11 cellular contexts compared by ENCODE assay signal in the genomic region with DNA sequence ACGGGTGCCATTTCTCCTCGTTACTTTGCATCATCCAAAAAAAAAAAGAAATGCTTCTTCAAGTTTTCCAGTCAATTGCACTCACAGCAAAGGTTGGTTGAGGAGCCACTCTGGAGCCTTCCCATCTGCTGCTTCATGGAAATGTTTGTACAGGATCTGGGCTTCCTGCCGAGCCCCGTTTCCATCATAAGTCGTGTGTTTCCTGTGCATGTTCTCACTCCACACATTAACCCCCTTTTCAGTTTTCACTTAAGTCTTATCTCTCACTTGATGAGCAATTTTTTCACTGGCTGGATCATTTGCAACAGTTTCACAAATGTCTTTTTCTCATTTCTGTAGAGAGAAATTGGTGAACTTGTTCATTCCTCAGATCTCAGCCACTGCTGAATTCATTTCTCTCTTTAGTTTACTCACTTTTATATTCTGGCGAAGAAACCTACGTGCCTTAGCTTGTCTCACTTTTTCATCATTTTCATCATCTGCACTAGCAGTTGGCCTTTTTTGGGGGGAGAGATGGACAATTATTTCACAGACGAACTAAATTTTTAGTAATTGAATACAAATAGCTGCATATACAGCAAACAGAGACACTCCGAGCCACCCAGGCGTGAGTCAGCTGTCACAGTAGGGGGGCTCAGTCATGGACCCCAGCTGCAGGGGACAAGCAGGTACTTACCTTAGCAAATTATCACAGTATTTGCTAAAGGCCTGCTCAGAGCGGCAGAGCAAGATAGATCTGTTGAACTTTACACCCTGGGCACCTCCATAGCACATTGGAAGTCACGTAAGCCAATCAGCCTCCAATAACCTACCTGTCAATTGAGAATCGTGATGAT.
DNase-seq lines count a peak whose midpoint lies in the region; ATAC-seq and TF ChIP-seq lines count a peak whose summit lies in the region.
"Had no signal": no experiment of that assay in that cellular context is flagged by ENCODE, and none has a peak within 500 bp of the region (broad histone marks: within the 10 kb centered on the region; RNA-seq: fewer than 3 reads in every experiment).

No MANE protein-coding gene starts in this region.

- no peaks in the 10 kb centered on the region for H3K27me3 Mint-ChIP-seq in activated CD8-positive, alpha-beta T cell treated with anti-CD3 and anti-CD28 coated beads, Interleukin-2, amount 10 ng/mL, durations not matched to agents 7 days and 5 days (ENCODE audit: low read depth)

- no peak for ATAC-seq in activated CD8-positive, alpha-beta T cell treated with anti-CD3 and anti-CD28 coated beads, Interleukin-2, amount 10 ng/mL, durations not matched to agents 7 days and 5 days
- peak; percentile 69 for ATAC-seq in left ventricle myocardium superior
- no peak for ATAC-seq in HG03442 (IDR thresholded peaks at IDR 0.05; ENCODE audit: unreplicated experiment)
- ATAC-seq in GM18505 (IDR thresholded peaks at IDR 0.05; ENCODE audit: unreplicated experiment): no peak
- ATAC-seq in GM18873 (IDR thresholded peaks at IDR 0.05; ENCODE audit: low FRiP score, unreplicated experiment): no peak
- ATAC-seq: SK-N-SH treated with all-trans-retinoic acid at 6 μM for 48 hours had no signal

- no peak for TF ChIP-seq CTCF in AG09309 (IDR thresholded peaks at IDR 0.05; ENCODE audit: control insufficient read depth, insufficient read depth, low read depth, low read length, missing control alignments)

- POLR2A ChIA-PET in activated CD8-positive, alpha-beta T cell treated with anti-CD3 and anti-CD28 coated beads, Interleukin-2, amount 10 ng/mL, durations not matched to agents 7 days and 5 days (lab: Charles Lee): no interaction called here

- no peaks in the 10 kb centered on the region for H3K9me3 Mint-ChIP-seq in activated CD8-positive, alpha-beta T cell treated with anti-CD3 and anti-CD28 coated beads, Interleukin-2, amount 10 ng/mL, durations not matched to agents 7 days and 5 days (ENCODE audit: insufficient read depth)
- H3K9me3 Mint-ChIP-seq: CD8-positive, alpha-beta memory T cell had no signal

- H3K4me3 Mint-ChIP-seq in activated CD8-positive, alpha-beta T cell treated with anti-CD3 and anti-CD28 coated beads, Interleukin-2, amount 10 ng/mL, durations not matched to agents 7 days and 5 days: no peak overlapping the region

- TF ChIP-seq POLR2A in GM18505 (IDR thresholded peaks at IDR 0.05; ENCODE audit: borderline replicate concordance, extremely low read depth, insufficient read depth, insufficient read length): no peak

- no peak overlapping the region for H3K4me3 ChIP-seq in AG09309 (ENCODE audit: control insufficient read depth, low read depth, low read length)

- intact Hi-C loops in left ventricle myocardium superior (cut with micrococcal nuclease): no loop called here

- DNase-seq in AG09309 (ENCODE audit: low read depth) (peak; percentile 20), EH (ENCODE audit: low read depth) (peak; percentile 22), left ventricle myocardium superior (peak; percentile 58)
- DNase-seq in activated CD8-positive, alpha-beta T cell treated with anti-CD3 and anti-CD28 coated beads, Interleukin-2, amount 10 ng/mL, durations not matched to agents 7 days and 5 days: no peak
- DNase-seq: amygdala; CD8-positive, alpha-beta memory T cell; NCI-H1930 had no signal

- peaks cover 4% of the 10 kb centered on the region for H3K4me1 Mint-ChIP-seq in activated CD8-positive, alpha-beta T cell treated with anti-CD3 and anti-CD28 coated beads, Interleukin-2, amount 10 ng/mL, durations not matched to agents 7 days and 5 days (ENCODE audit: low read depth)

- CTCF ChIA-PET in activated CD8-positive, alpha-beta T cell treated with anti-CD3 and anti-CD28 coated beads, Interleukin-2, amount 10 ng/mL, durations not matched to agents 7 days and 5 days (lab: Charles Lee): no interaction called here

- peak overlapping the region; percentile 23 for H3K27ac Mint-ChIP-seq in activated CD8-positive, alpha-beta T cell treated with anti-CD3 and anti-CD28 coated beads, Interleukin-2, amount 10 ng/mL, durations not matched to agents 7 days and 5 days
- H3K27ac Mint-ChIP-seq: CD8-positive, alpha-beta memory T cell had no signal

- H3K36me3 Mint-ChIP-seq in activated CD8-positive, alpha-beta T cell treated with anti-CD3 and anti-CD28 coated beads, Interleukin-2, amount 10 ng/mL, durations not matched to agents 7 days and 5 days (ENCODE audit: low read depth): no peaks in the 10 kb centered on the region
